14 cellular contexts compared by ENCODE assay signal in genomic region chr2:18910843-18911242, GRCh38.
DNase-seq lines count a peak whose midpoint lies in the region; ATAC-seq and TF ChIP-seq lines count a peak whose summit lies in the region.
"Had no signal": no experiment of that assay in that cellular context is flagged by ENCODE, and none has a peak within 500 bp of the region (broad histone marks: within the 10 kb centered on the region; RNA-seq: fewer than 3 reads in every experiment).

No MANE protein-coding gene starts in this region.

- no peaks in the 10 kb centered on the region for H3K27me3 ChIP-seq in foreskin keratinocyte
- H3K27me3 ChIP-seq: pancreas had no signal

- BruUV-seq in OCI-LY7 (replicated peaks; lab: Mats Ljungman, UMichigan), result no TSS peak

- no peak overlapping the region for H3K4me3 ChIP-seq in OCI-LY7 (ENCODE audit: low read depth, low read length, poor library complexity, severe bottlenecking)
- H3K4me3 ChIP-seq: pancreas had no signal

- no peaks in the 10 kb centered on the region for H3K79me2 ChIP-seq in OCI-LY7 (ENCODE audit: insufficient read depth, low read depth, low read length)

- H3K9me3 ChIP-seq in OCI-LY7 (ENCODE audit: low read length), result no peaks in the 10 kb centered on the region
- H3K9me3 ChIP-seq: pancreas had no signal

- POLR2A ChIA-PET in OCI-LY7 (lab: Charles Lee), result interaction anchor here (1.0 kb wide), 1 partner anchor 26 kb away, joined by 3 read pairs; no protein-coding TSS in a partner anchor

- no peak overlapping the region for H3K4me2 ChIP-seq in OCI-LY7 (ENCODE audit: low read length)

- H3K27ac ChIP-seq in foreskin keratinocyte (no peak overlapping the region), OCI-LY7 (ENCODE audit: low read depth, low read length, poor library complexity, severe bottlenecking) (no peak overlapping the region)
- H3K27ac ChIP-seq: pancreas had no signal

- intact Hi-C loops in OCI-LY7 (cut with micrococcal nuclease; ENCODE audit: unreplicated experiment), result no loop called here

- peak; percentile 86 for DNase-seq in HCEC 1CT
- peak; percentile 37 for DNase-seq in SW480 (ENCODE audit: low spot score)
- peak; percentile 87 to 95 for DNase-seq in foreskin keratinocyte
- DNase-seq in stromal cell of bone marrow (ENCODE audit: low read depth), result peak; percentile 90
- no peak for DNase-seq in OCI-LY7 (ENCODE audit: low spot score)
- no peak for DNase-seq in SK-N-DZ (ENCODE audit: low spot score)
- no peak for DNase-seq in NCI-H146 (lab: John Stamatoyannopoulos, UW)
- no peak for DNase-seq in NCI-H69 (lab: John Stamatoyannopoulos, UW)
- DNase-seq: activated CD4-positive, alpha-beta T cell treated with anti-CD3 and anti-CD28 coated beads, Interleukin-2, amount 50 U/mL, for 4 hours; activated naive CD8-positive, alpha-beta T cell treated with anti-CD3 and anti-CD28 coated beads for 36 hours; DND-41; left cardiac atrium; NCI-H526; pancreas had no signal

- TF ChIP-seq CTCF in foreskin keratinocyte (conservative IDR thresholded peaks at IDR 0.05), result no peak
- no peak for TF ChIP-seq CTCF in OCI-LY7 (conservative IDR thresholded peaks at IDR 0.05; ENCODE audit: low read length)

- CTCF ChIA-PET in OCI-LY7 (lab: Charles Lee; ENCODE audit: unreplicated experiment), result no interaction called here

- H2AFZ ChIP-seq in OCI-LY7 (ENCODE audit: low read length), result no peak overlapping the region

- H3K36me3 ChIP-seq in OCI-LY7 (ENCODE audit: insufficient read depth, low read length), result no peaks in the 10 kb centered on the region
- H3K36me3 ChIP-seq: pancreas had no signal

- peaks cover 10% of the 10 kb centered on the region for H3K4me1 ChIP-seq in foreskin keratinocyte
- H3K4me1 ChIP-seq in OCI-LY7 (ENCODE audit: insufficient read depth, low read length, poor library complexity, severe bottlenecking), result no peaks in the 10 kb centered on the region
- H3K4me1 ChIP-seq: pancreas had no signal

- H3K9me2 ChIP-seq in OCI-LY7 (ENCODE audit: insufficient read depth, low read length), result no peaks in the 10 kb centered on the region

- H4K20me1 ChIP-seq in OCI-LY7 (ENCODE audit: insufficient read depth, low read length), result no peaks in the 10 kb centered on the region

- peak; percentile 97 for ATAC-seq in foreskin keratinocyte

Comparison
In these comparisons a context has a peak if more than half of its experiments do, and no peak if none do; other contexts are left out.
1. DNase-seq: peak in HCEC 1CT (single experiment), SW480 (single experiment), foreskin keratinocyte (2 of 2) and stromal cell of bone marrow (single experiment); none in OCI-LY7 (single experiment), SK-N-DZ (single experiment), NCI-H146 (single experiment) and NCI-H69 (single experiment).